Comparison of ENCODE assay signal across 8 cellular contexts in genomic region chr7:91266067-91266930, GRCh38. TPM values are rescaled to one million over a fixed set of nuclear protein-coding genes. Genes with fewer than 3 reads are reported as not detected.
DNase-seq lines count a peak whose midpoint lies in the region; ATAC-seq and TF ChIP-seq lines count a peak whose summit lies in the region.

No MANE protein-coding gene starts in this region.

- peaks cover 3% of the 10 kb centered on the region for H3K4me1 Mint-ChIP-seq in activated CD8-positive, alpha-beta T cell treated with anti-CD3 and anti-CD28 coated beads for 36 hours (ENCODE audit: low read depth)

- peak overlapping the region; percentile 15 for H3K4me3 Mint-ChIP-seq in activated CD8-positive, alpha-beta T cell treated with anti-CD3 and anti-CD28 coated beads for 36 hours

- H3K9me3 Mint-ChIP-seq in activated CD8-positive, alpha-beta T cell treated with anti-CD3 and anti-CD28 coated beads for 36 hours = no peaks in the 10 kb centered on the region

- POLR2A ChIA-PET in activated CD8-positive, alpha-beta T cell treated with anti-CD3 and anti-CD28 coated beads for 36 hours (lab: Charles Lee) = no interaction called here

- intact Hi-C loops in activated CD8-positive, alpha-beta T cell treated with anti-CD3 and anti-CD28 coated beads for 36 hours (cut with micrococcal nuclease) = loop anchor here (10.0 kb wide), 1 partner anchor 181 kb away; no protein-coding TSS in a partner anchor
- intact Hi-C loops in left ventricle myocardium superior (cut with micrococcal nuclease) = loop anchor here (5.0 kb wide), 1 partner anchor 184 kb away; no protein-coding TSS in a partner anchor
- intact Hi-C loops in sciatic nerve (cut with DNase I) = no loop called here

- H3K9me3 ChIP-seq in ES-I3 (ENCODE audit: control insufficient read depth, insufficient read depth, low read length) = no peaks in the 10 kb centered on the region

- H3K9ac ChIP-seq in ES-I3 (ENCODE audit: low read depth, low read length) = peak overlapping the region; percentile 54; the same call in 1 of the 2 replicates

- H3K27ac Mint-ChIP-seq in activated CD8-positive, alpha-beta T cell treated with anti-CD3 and anti-CD28 coated beads for 36 hours = no peak overlapping the region

- peaks cover 45% of the 10 kb centered on the region for H3K27me3 Mint-ChIP-seq in activated CD8-positive, alpha-beta T cell treated with anti-CD3 and anti-CD28 coated beads for 36 hours

- CTCF ChIA-PET in activated CD8-positive, alpha-beta T cell treated with anti-CD3 and anti-CD28 coated beads for 36 hours (lab: Charles Lee) = no interaction called here

- TF ChIP-seq CTCF in activated CD8-positive, alpha-beta T cell treated with anti-CD3 and anti-CD28 coated beads for 36 hours (IDR thresholded peaks at IDR 0.05) = no peak

- H3K36me3 ChIP-seq in ES-I3 (ENCODE audit: insufficient read depth, low read length) = no peaks in the 10 kb centered on the region

- DNase-seq in activated CD8-positive, alpha-beta T cell treated with anti-CD3 and anti-CD28 coated beads for 36 hours = no peak
- DNase-seq in left ventricle myocardium superior = peak; percentile 51
- peak; percentile 73 for DNase-seq in sciatic nerve (ENCODE audit: low spot score)
- DNase-seq in glomerular visceral epithelial cell (ENCODE audit: extremely low spot score) = no peak

- no peaks in the 10 kb centered on the region for H3K4me1 ChIP-seq in ES-I3 (ENCODE audit: insufficient read depth, low read length)

- ATAC-seq in activated CD8-positive, alpha-beta T cell treated with anti-CD3 and anti-CD28 coated beads for 36 hours = no peak
- ATAC-seq in left ventricle myocardium superior (no peak), sciatic nerve (peak; percentile 21), GM21619 (IDR thresholded peaks at IDR 0.05; ENCODE audit: unreplicated experiment) (no peak), GM21381 (IDR thresholded peaks at IDR 0.05; ENCODE audit: unreplicated experiment) (no peak), HG02759 (IDR thresholded peaks at IDR 0.05; ENCODE audit: unreplicated experiment) (no peak)

- H3K36me3 Mint-ChIP-seq in activated CD8-positive, alpha-beta T cell treated with anti-CD3 and anti-CD28 coated beads for 36 hours (ENCODE audit: low read depth) = no peaks in the 10 kb centered on the region

RNA-seq across cellular contexts. Expression of gene FZD1, which starts 2.1 kb away (rescaled TPM):
- under 1 TPM; 0.16 to 0.20 TPM for total RNA-seq in activated CD8-positive, alpha-beta T cell treated with anti-CD3 and anti-CD28 coated beads for 36 hours
- total RNA-seq in left ventricle myocardium superior (12.1 TPM), sciatic nerve (120 TPM)

Comparison
In these comparisons a context has a peak if more than half of its experiments do, and no peak if none do; other contexts are left out.
1. DNase-seq: peak in left ventricle myocardium superior (single experiment) and sciatic nerve (single experiment); none in activated CD8-positive, alpha-beta T cell treated with anti-CD3 and anti-CD28 coated beads for 36 hours (single experiment) and glomerular visceral epithelial cell (single experiment).
2. RNA of gene FZD1, which starts 2.1 kb away (total RNA-seq): 120 TPM in sciatic nerve (single experiment) and 12.1 TPM in left ventricle myocardium superior (single experiment); 0.16 to 0.20 TPM in activated CD8-positive, alpha-beta T cell treated with anti-CD3 and anti-CD28 coated beads for 36 hours; every median in the first group is over 10 times any median in the second.